Comparison of ENCODE assay signal across 18 cellular contexts in the genomic region with DNA sequence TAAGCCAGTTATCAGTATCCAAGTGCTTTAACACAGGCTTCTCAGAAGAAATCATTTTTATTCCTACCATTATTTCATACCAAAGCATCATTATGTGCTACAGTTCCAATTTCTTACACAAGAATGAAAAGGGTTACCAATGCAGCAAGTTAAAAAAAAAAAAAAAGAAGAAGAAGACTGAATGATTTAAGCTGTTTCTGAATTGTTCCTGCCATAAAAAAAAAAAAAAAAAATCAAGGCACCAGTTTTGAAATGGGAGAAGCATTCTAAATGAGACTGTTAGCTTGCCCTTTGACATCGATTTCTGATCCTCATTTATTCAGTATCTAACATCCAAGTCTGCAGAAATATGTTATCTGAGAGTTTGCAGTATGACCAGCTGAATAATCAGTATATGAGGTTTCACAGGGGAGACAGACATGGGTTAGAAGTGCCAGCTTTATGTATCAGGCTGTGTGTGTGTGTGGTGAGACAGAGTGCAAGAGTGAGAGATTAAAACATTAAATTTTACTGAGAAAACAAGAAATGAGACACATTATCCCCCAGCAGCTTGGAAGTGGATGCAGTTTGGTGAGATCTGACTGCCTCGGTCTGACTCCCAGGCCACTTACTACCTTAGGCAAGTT.
DNase-seq lines count a peak whose midpoint lies in the region; ATAC-seq and TF ChIP-seq lines count a peak whose summit lies in the region.
"Had no signal": no experiment of that assay in that cellular context is flagged by ENCODE, and none has a peak within 500 bp of the region (broad histone marks: within the 10 kb centered on the region; RNA-seq: fewer than 3 reads in every experiment).

No MANE protein-coding gene starts in this region.

- H3K4me1 ChIP-seq in cardiac muscle cell (ENCODE audit: low read depth) (peaks cover 12% of the 10 kb centered on the region), gastroesophageal sphincter (peaks cover 0 to 32% (median 3%) of the 10 kb centered on the region in 3 donors), osteoblast (ENCODE audit: insufficient read depth, low read length) (peaks cover 19% of the 10 kb centered on the region)

- peak overlapping the region; percentile 26 for H2AFZ ChIP-seq in osteoblast (ENCODE audit: low read length)

- peaks cover 12% of the 10 kb centered on the region for H3K36me3 ChIP-seq in cardiac muscle cell
- H3K36me3 ChIP-seq in gastroesophageal sphincter: peaks cover 0 to 30% of the 10 kb centered on the region in 2 donors
- no peaks in the 10 kb centered on the region for H3K36me3 ChIP-seq in osteoblast (ENCODE audit: insufficient read depth, low read length)
- H3K36me3 ChIP-seq: MG63 had no signal

- TF ChIP-seq EP300 in gastroesophageal sphincter (IDR thresholded peaks at IDR 0.05): no peak

- H4K20me1 ChIP-seq in osteoblast (ENCODE audit: insufficient read depth, low read length): no peaks in the 10 kb centered on the region

- WGBS in gastroesophageal sphincter (ENCODE audit: low coverage in 1 of 2), 2 donors: 35 to 59% methylated on average over 2 of the region's 2 CpGs

- H3K27me3 ChIP-seq in cardiac muscle cell (no peaks in the 10 kb centered on the region), gastroesophageal sphincter (no peaks in the 10 kb centered on the region), osteoblast (ENCODE audit: insufficient read depth, low read length) (no peaks in the 10 kb centered on the region)
- H3K27me3 ChIP-seq: MG63 had no signal

- H3K9me3 ChIP-seq in cardiac muscle cell (ENCODE audit: low read depth): no peaks in the 10 kb centered on the region
- H3K9me3 ChIP-seq in gastroesophageal sphincter: no peaks in the 10 kb centered on the region
- no peaks in the 10 kb centered on the region for H3K9me3 ChIP-seq in osteoblast (ENCODE audit: low read depth, low read length)
- H3K9me3 ChIP-seq: MG63 had no signal

- DNase-seq in cardiac muscle cell (ENCODE audit: low read depth in 1 of 2, low spot score in 1 of 2) (no peak), Right ventricle myocardium inferior (ENCODE audit: missing footprints) (no peak), osteoblast (ENCODE audit: insufficient read length, low spot score, missing footprints) (peak; percentile 30), CD1c-positive myeloid dendritic cell (ENCODE audit: extremely low spot score) (no peak), KG1 (lab: John Stamatoyannopoulos, UW) (no peak), Ammon's horn (ENCODE audit: low spot score) (no peak)
- DNase-seq in activated effector memory CD4-positive, alpha-beta T cell treated with Interleukin-2 at 50 U/mL for 16 hours: no peak
- DNase-seq: activated CD4-positive, alpha-beta T cell treated with anti-CD3 and anti-CD28 coated beads, Interleukin-2, amount 10 ng/mL, durations not matched to agents 7 days and 5 days; CD4-positive, alpha-beta memory T cell; central memory CD4-positive, alpha-beta T cell; DMS79; NCI-H187 treated with DMSO at 0.1 percent for 48 hours; retina; stimulated activated CD4-positive, alpha-beta T cell treated with anti-CD3 and anti-CD28 coated beads, Interleukin-1b, Interleukin-23, amount 100 ng/mL, for 48 hours had no signal

- H3K27ac ChIP-seq in cardiac muscle cell (peak overlapping the region; percentile 44), gastroesophageal sphincter (peak overlapping the region in 3 of 4 donors; percentile 51 to 59 (median 59)), osteoblast (ENCODE audit: low read depth, low read length) (peak overlapping the region; percentile 38)

- H3K4me2 ChIP-seq in osteoblast (ENCODE audit: insufficient read depth, low read length): peak overlapping the region; percentile 80

- intact Hi-C loops in Right ventricle myocardium inferior (cut with DNase I): loop anchor here (5.0 kb wide), 1 partner anchor 106 kb away; a partner anchor contains a TSS

- ATAC-seq in Right ventricle myocardium inferior: no peak
- peak; percentile 11 for ATAC-seq in gastroesophageal sphincter
- ATAC-seq: activated naive CD4-positive, alpha-beta T cell treated with anti-CD3 and anti-CD28 coated beads, Interleukin-2, amount 50 U/mL, for 72 hours; HCT116 had no signal

- H3K4me3 ChIP-seq in cardiac muscle cell: no peak overlapping the region
- H3K4me3 ChIP-seq in gastroesophageal sphincter: peak overlapping the region in 1 of 2 donors; percentile 17
- H3K4me3 ChIP-seq in osteoblast (ENCODE audit: insufficient read depth, low read length): peak overlapping the region; percentile 34
- H3K4me3 ChIP-seq: MG63 had no signal

- TF ChIP-seq POLR2A in gastroesophageal sphincter (IDR thresholded peaks at IDR 0.05): no peak

- TF ChIP-seq CTCF in cardiac muscle cell (IDR thresholded peaks at IDR 0.05; ENCODE audit: low read depth, low read length) (no peak), gastroesophageal sphincter (IDR thresholded peaks at IDR 0.05) (no peak), osteoblast (IDR thresholded peaks at IDR 0.05; ENCODE audit: extremely low read depth, low read depth, low read length) (no peak)

- H3K79me2 ChIP-seq in osteoblast (ENCODE audit: insufficient read depth, low read length): no peaks in the 10 kb centered on the region
